In genomic region chr1:226586650-226587443, GRCh38 we compare ENCODE assay signal across 22 cellular contexts. TPM values are rescaled to one million over a fixed set of nuclear protein-coding genes. Genes with fewer than 3 reads are reported as not detected.
"Had no signal": no experiment of that assay in that cellular context is flagged by ENCODE, and none has a peak within 500 bp of the region (broad histone marks: within the 10 kb centered on the region; RNA-seq: fewer than 3 reads in every experiment).

No MANE protein-coding gene starts in this region.

- H3K27me3 ChIP-seq: dorsolateral prefrontal cortex, gastrocnemius medialis, ovary, suprapubic skin, thyroid gland had no signal

- H3K36me3 ChIP-seq: gastrocnemius medialis, left ventricle myocardium inferior, lower lobe of right lung, ovary, suprapubic skin, thyroid gland had no signal

- H3K27me3 Mint-ChIP-seq: type B pancreatic cell had no signal

- H3K4me1 ChIP-seq: lower lobe of right lung, thyroid gland had no signal

- H3K27ac ChIP-seq: dorsolateral prefrontal cortex, gastrocnemius medialis, left ventricle myocardium inferior, lower lobe of right lung, suprapubic skin, thyroid gland had no signal

- H3K27ac Mint-ChIP-seq: memory B cell, naive B cell, type B pancreatic cell had no signal

- DNase-seq: central memory CD4-positive, alpha-beta T cell; cortex of kidney; dorsolateral prefrontal cortex; effector CD8-positive, alpha-beta T cell; gastrocnemius medialis; glutamatergic neuron; left ventricle myocardium inferior; lower lobe of right lung; midbrain; naive B cell; nucleus accumbens; ovary; small intestine; stimulated activated CD4-positive, alpha-beta T cell treated with anti-CD3 and anti-CD28 coated beads, Interleukin-2, amount 100 ng/mL, for 48 hours; stimulated activated naive CD4-positive, alpha-beta T cell treated with Interleukin-2 at 50 U/mL for 16 hours; thyroid gland had no signal

- H3K9me3 Mint-ChIP-seq: memory B cell, naive B cell, type B pancreatic cell had no signal

- H3K9me3 ChIP-seq: gastrocnemius medialis, left ventricle myocardium inferior, lower lobe of right lung, ovary, suprapubic skin, thyroid gland had no signal

- H3K4me3 Mint-ChIP-seq: memory B cell, naive B cell, type B pancreatic cell had no signal

- ATAC-seq: esophagus mucosa, gastrocnemius medialis, lower lobe of right lung, right cardiac atrium had no signal

- H3K36me3 Mint-ChIP-seq: memory B cell, naive B cell, type B pancreatic cell had no signal

- H3K4me3 ChIP-seq: dorsolateral prefrontal cortex, gastrocnemius medialis, left ventricle myocardium inferior, lower lobe of right lung, ovary, suprapubic skin, thyroid gland had no signal

RNA-seq across cellular contexts. Expression of gene STUM, which starts 38.3 kb away (rescaled TPM):
- total RNA-seq: fibroblast of lung had no signal
